In the genomic region with DNA sequence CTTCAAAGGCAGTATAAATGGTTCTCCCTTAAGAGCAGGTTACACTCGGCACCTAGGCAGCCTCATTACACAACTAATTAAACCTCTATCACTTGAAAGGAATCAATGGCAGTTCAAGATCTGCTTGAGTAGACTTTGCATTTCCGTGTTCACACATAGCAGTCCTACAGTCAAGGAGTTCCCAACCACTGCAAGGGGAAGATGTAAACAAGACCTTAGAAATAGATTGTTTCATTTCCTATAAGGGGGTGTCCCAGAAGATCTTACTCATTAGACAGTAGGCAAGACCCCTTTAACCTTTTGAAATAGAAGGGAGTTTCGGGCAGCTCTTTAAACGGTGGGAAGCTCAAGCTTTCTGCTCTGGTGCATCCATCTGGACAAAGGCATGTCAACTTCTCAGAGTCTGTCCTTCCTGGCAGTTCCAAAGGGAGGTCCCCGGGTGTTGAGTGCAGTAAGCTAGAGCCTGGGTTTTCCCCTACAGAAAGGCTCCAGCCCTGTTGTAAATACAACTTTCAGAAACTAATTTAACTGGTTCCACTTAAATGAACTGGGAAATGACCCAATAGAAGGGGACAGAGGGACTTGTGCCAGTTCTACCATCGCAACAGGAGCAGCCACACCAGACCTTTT, we compare ENCODE assay signal across 1 cellular context.
TF ChIP-seq lines count a peak whose summit lies in the region.

No MANE protein-coding gene starts in this region.

TF ChIP-seq in SK-N-SH, 30 proteins besides CTCF, POLR2A, EP300 and RAD21 (continued from another document):
- TF ChIP-seq ZBTB33 (IDR thresholded peaks at IDR 0.05; ENCODE audit: borderline replicate concordance, low read depth) (no peak), SMC3 (IDR thresholded peaks at IDR 0.05; ENCODE audit: low read depth, low read length) (no peak), YY1 (IDR thresholded peaks at IDR 0.05; ENCODE audit: low read depth) (no peak)
TF ChIP-seq in SK-N-SH: peak in this region for 0.
